In the genomic region with DNA sequence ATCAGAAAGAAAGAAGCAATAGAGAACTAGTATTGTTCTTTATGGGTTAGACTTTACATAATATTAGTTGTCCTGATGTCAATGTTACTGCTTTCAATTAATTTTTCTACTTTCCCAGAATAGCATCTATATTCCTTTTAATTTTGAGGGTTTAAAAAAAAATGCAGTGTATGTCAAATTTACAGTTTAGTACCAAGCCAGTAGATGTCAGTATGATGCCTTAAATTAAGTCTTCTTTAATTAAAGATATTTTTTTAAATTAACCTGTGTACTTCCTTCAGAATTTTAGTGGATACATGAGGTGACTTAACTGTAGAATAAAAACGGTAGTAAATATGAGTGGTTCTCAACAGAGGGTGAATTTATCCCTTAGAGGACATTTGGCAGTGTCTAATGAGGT, we compare ENCODE assay signal across 1 cellular context.
TF ChIP-seq lines count a peak whose summit lies in the region.

No MANE protein-coding gene starts in this region.

TF ChIP-seq in GM23338, 12 proteins besides CTCF, POLR2A, EP300 and RAD21 (continued from another document):
- TF ChIP-seq ZNF462 (CRISPR knock-in tag; IDR thresholded peaks at IDR 0.05) (no peak), EZH2 (IDR thresholded peaks at IDR 0.05; ENCODE audit: low read depth, unreplicated experiment) (no peak)
